In genomic region chr11:65569164-65569972, GRCh38 we compare ENCODE assay signal across 6 cellular contexts. TPM values are rescaled to one million over a fixed set of nuclear protein-coding genes. Genes with fewer than 3 reads are reported as not detected.
DNase-seq lines count a peak whose midpoint lies in the region; ATAC-seq and TF ChIP-seq lines count a peak whose summit lies in the region.

No MANE protein-coding gene starts in this region.

- ATAC-seq in GM19035 (IDR thresholded peaks at IDR 0.05; ENCODE audit: unreplicated experiment), result no peak

- H3K27ac ChIP-seq in breast epithelium, result peak overlapping the region; percentile 96 to 97

- H2AFZ ChIP-seq in neuron (ENCODE audit: low read depth, low read length), result peak overlapping the region; percentile 27

- no peak for TF ChIP-seq POLR2A in breast epithelium (IDR thresholded peaks at IDR 0.05)

- H3K27me3 ChIP-seq in breast epithelium, result no peaks in the 10 kb centered on the region
- no peaks in the 10 kb centered on the region for H3K27me3 ChIP-seq in neuron (ENCODE audit: insufficient read depth, low read length)

- H3K4me3 ChIP-seq in breast epithelium, result peak overlapping the region; percentile 75 to 91 (median 77)
- H3K4me3 ChIP-seq in neuron (ENCODE audit: low read length), result peak overlapping the region; percentile 73

- peaks cover 24 to 25% of the 10 kb centered on the region in 2 donors for H3K4me1 ChIP-seq in breast epithelium
- H3K4me1 ChIP-seq in neuron (ENCODE audit: insufficient read depth, low read length), result peaks cover 41% of the 10 kb centered on the region

- TF ChIP-seq CTCF in breast epithelium (IDR thresholded peaks at IDR 0.05), result no peak

- peak; percentile 37 for DNase-seq in stimulated activated CD8-positive, alpha-beta memory T cell treated with anti-CD3 and anti-CD28 coated beads, Interleukin-15, amount 100 ng/mL, for 1 hour (ENCODE audit: low read depth)
- DNase-seq in stimulated activated CD8-positive, alpha-beta memory T cell treated with anti-CD3 and anti-CD28 coated beads, Interleukin-4, amount 100 ng/mL, for 48 hours, result no peak
- DNase-seq in breast epithelium (ENCODE audit: low spot score in 2 of 2) (no peak), NCI-H226 (no peak)

- intact Hi-C loops in breast epithelium (cut with DNase I; ENCODE audit: low total_unique reads), result no loop called here

- no peaks in the 10 kb centered on the region for H3K9me3 ChIP-seq in breast epithelium
- no peaks in the 10 kb centered on the region for H3K9me3 ChIP-seq in neuron (ENCODE audit: low read length)

- H3K36me3 ChIP-seq in breast epithelium, result no peaks in the 10 kb centered on the region
- peaks cover 6% of the 10 kb centered on the region for H3K36me3 ChIP-seq in neuron (ENCODE audit: insufficient read depth, low read length)

RNA-seq across cellular contexts. Expression of gene ZNRD2, which starts 0.9 kb away (rescaled TPM):
- total RNA-seq in breast epithelium, result 10 to 100 TPM; 48.9 to 60.0 (median 59.4) TPM

RNA-seq across cellular contexts. Expression of gene FAM89B, which starts 3.0 kb away (rescaled TPM):
- 10 to 100 TPM; 37.4 to 51.4 (median 40.8) TPM for total RNA-seq in breast epithelium

RNA-seq across cellular contexts. Expression of gene EHBP1L1, which starts 6.5 kb away (rescaled TPM):
- total RNA-seq in breast epithelium, result 10 to 100 TPM; 28.0 to 68.8 (median 33.4) TPM

RNA-seq across cellular contexts. Expression of gene LTBP3, which starts 11.2 kb away (rescaled TPM):
- 10 to 100 TPM; 63.0 to 98.9 (median 95.7) TPM for total RNA-seq in breast epithelium

RNA-seq across cellular contexts. Expression of gene KCNK7, which starts 26.2 kb away (rescaled TPM):
- 1 to 10 TPM in 1 of 3 donors, under 1 TPM in 2; 0.33 to 2.2 (median 0.80) TPM for total RNA-seq in breast epithelium
